Comparison of ENCODE assay signal across 8 cellular contexts in the genomic region with DNA sequence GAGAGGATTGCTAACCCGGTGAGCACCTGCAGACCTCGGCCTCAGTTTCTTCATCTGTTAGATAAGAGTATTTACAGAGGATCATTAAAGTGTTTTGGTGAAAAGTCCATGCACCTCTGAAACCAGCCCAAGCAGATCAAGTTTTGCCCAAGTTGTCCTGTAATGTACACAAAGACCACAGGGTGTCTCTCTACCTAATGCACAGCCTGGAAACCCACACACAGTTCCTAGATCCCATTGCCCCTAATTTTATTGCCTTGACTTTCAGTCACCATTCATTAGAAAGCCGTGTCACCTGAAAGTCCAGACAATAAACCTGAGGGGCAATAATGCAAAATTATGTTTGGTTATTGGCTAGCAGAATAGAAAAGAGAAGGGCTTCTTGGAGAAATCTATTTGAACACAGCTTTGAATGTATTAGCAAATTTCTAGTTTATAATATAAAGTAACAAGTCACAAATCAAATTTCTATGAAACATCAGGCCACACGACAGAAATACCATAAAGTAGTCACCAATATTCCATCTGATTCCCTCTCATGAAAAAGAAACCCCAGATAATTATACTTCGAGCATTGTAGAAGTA.
A peak's percentile ranks its signal among the peaks of the same experiment; 100 is the strongest.
DNase-seq lines count a peak whose midpoint lies in the region; ATAC-seq, FAIRE-seq and TF ChIP-seq lines count a peak whose summit lies in the region.

No MANE protein-coding gene starts in this region.

- no peak overlapping the region for H3K27ac Mint-ChIP-seq in activated naive CD8-positive, alpha-beta T cell treated with anti-CD3 and anti-CD28 coated beads, Interleukin-2, amount 10 ng/mL, durations not matched to agents 7 days and 5 days
- H3K27ac Mint-ChIP-seq in activated naive CD8-positive, alpha-beta T cell treated with anti-CD3 and anti-CD28 coated beads for 36 hours, result no peak overlapping the region
- peak overlapping the region in 1 of 3 experiments; percentile 22 for H3K27ac Mint-ChIP-seq in nephron

- H3K4me2 ChIP-seq in endothelial cell of umbilical vein (ENCODE audit: insufficient read depth, low read length), result no peak overlapping the region

- peaks cover 16% of the 10 kb centered on the region for H3K4me1 Mint-ChIP-seq in activated naive CD8-positive, alpha-beta T cell treated with anti-CD3 and anti-CD28 coated beads, Interleukin-2, amount 10 ng/mL, durations not matched to agents 7 days and 5 days
- peaks cover 47% of the 10 kb centered on the region for H3K4me1 Mint-ChIP-seq in activated naive CD8-positive, alpha-beta T cell treated with anti-CD3 and anti-CD28 coated beads for 36 hours
- peaks cover 44% of the 10 kb centered on the region for H3K4me1 Mint-ChIP-seq in nephron

- no peaks in the 10 kb centered on the region for H3K9me3 Mint-ChIP-seq in activated naive CD8-positive, alpha-beta T cell treated with anti-CD3 and anti-CD28 coated beads, Interleukin-2, amount 10 ng/mL, durations not matched to agents 7 days and 5 days
- no peaks in the 10 kb centered on the region for H3K9me3 Mint-ChIP-seq in activated naive CD8-positive, alpha-beta T cell treated with anti-CD3 and anti-CD28 coated beads for 36 hours
- H3K9me3 Mint-ChIP-seq in nephron, result no peaks in the 10 kb centered on the region

- H3K36me3 Mint-ChIP-seq in activated naive CD8-positive, alpha-beta T cell treated with anti-CD3 and anti-CD28 coated beads, Interleukin-2, amount 10 ng/mL, durations not matched to agents 7 days and 5 days, result peaks cover 20% of the 10 kb centered on the region
- H3K36me3 Mint-ChIP-seq in activated naive CD8-positive, alpha-beta T cell treated with anti-CD3 and anti-CD28 coated beads for 36 hours, result peaks cover 25% of the 10 kb centered on the region
- H3K36me3 Mint-ChIP-seq in nephron (ENCODE audit: low read depth), result peaks cover 4% of the 10 kb centered on the region

- no peaks in the 10 kb centered on the region for H3K79me2 ChIP-seq in endothelial cell of umbilical vein (ENCODE audit: control insufficient read depth, insufficient read depth, low read length)

- no peak overlapping the region for H3K9ac ChIP-seq in endothelial cell of umbilical vein (replicated peaks; ENCODE audit: extremely low read depth, insufficient read depth, low read length)

- no peak overlapping the region for H3K27ac ChIP-seq in endothelial cell of umbilical vein (ENCODE audit: insufficient read depth, low read depth, low read length)

- no peaks in the 10 kb centered on the region for H3K27me3 ChIP-seq in endothelial cell of umbilical vein (ENCODE audit: control insufficient read depth in 2 of 2, insufficient read depth in 2 of 2, low read length in 2 of 2)

- peak; percentile 63 for FAIRE-seq in endothelial cell of umbilical vein (lab: Jason Lieb, UNC)

- POLR2A ChIA-PET in activated naive CD8-positive, alpha-beta T cell treated with anti-CD3 and anti-CD28 coated beads, Interleukin-2, amount 10 ng/mL, durations not matched to agents 7 days and 5 days (lab: Charles Lee), result no interaction called here
- POLR2A ChIA-PET in endothelial cell of umbilical vein (lab: Charles Lee), result no interaction called here

- no peak for TF ChIP-seq POLR2A in endothelial cell of umbilical vein (IDR thresholded peaks at IDR 0.05; ENCODE audit: low read depth, low read length)

- no peak for DNase-seq in activated naive CD8-positive, alpha-beta T cell treated with anti-CD3 and anti-CD28 coated beads, Interleukin-2, amount 10 ng/mL, durations not matched to agents 7 days and 5 days
- DNase-seq in activated naive CD8-positive, alpha-beta T cell treated with anti-CD3 and anti-CD28 coated beads for 36 hours, result no peak
- peak; percentile 44 for DNase-seq in OCI-M1 (lab: John Stamatoyannopoulos, UW)
- DNase-seq in endothelial cell of umbilical vein (ENCODE audit: low read depth, low spot score), result peak; percentile 67
- DNase-seq in NK-92 treated with Interleukin-12 subunit alpha and Interleukin-12 subunit beta, amount 100 ng/mL, for 24 hours (lab: John Stamatoyannopoulos, UW), result no peak

- H2AFZ ChIP-seq in endothelial cell of umbilical vein (ENCODE audit: low read depth, low read length), result no peak overlapping the region

- dilution Hi-C loops in endothelial cell of umbilical vein (cut with MboI; ENCODE audit: extremely low pct_ligation_motif_present, low sequenced_read_pairs), result no loop called here

- peaks cover 0 to 3% of the 10 kb centered on the region in 2 experiments for H3K36me3 ChIP-seq in endothelial cell of umbilical vein (ENCODE audit: control insufficient read depth in 2 of 2, extremely low read depth in 1 of 2, insufficient read depth in 2 of 2, low read length in 2 of 2)

- no peak overlapping the region for H3K4me3 ChIP-seq in endothelial cell of umbilical vein (replicated peaks in 1 of 3; ENCODE audit: insufficient read depth in 1 of 3, low read depth in 1 of 3, low read length in 3 of 3)

- no TSS peak for BruUV-seq in endothelial cell of umbilical vein (replicated peaks; lab: Mats Ljungman, UMichigan)

- H3K4me1 ChIP-seq in endothelial cell of umbilical vein (ENCODE audit: control insufficient read depth, extremely low read depth, insufficient read depth, low read length), result peaks cover 43% of the 10 kb centered on the region

- no peaks in the 10 kb centered on the region for H3K27me3 Mint-ChIP-seq in activated naive CD8-positive, alpha-beta T cell treated with anti-CD3 and anti-CD28 coated beads, Interleukin-2, amount 10 ng/mL, durations not matched to agents 7 days and 5 days
- no peaks in the 10 kb centered on the region for H3K27me3 Mint-ChIP-seq in activated naive CD8-positive, alpha-beta T cell treated with anti-CD3 and anti-CD28 coated beads for 36 hours
- peaks cover 4% of the 10 kb centered on the region for H3K27me3 Mint-ChIP-seq in nephron (ENCODE audit: low read depth)

- intact Hi-C loops in endothelial cell of umbilical vein (cut with micrococcal nuclease), result loop anchor here (1.0 kb wide), 3 partner anchors 97 to 380 kb away; a partner anchor contains a TSS

- CTCF ChIA-PET in endothelial cell of umbilical vein (lab: Charles Lee), result interaction anchor here (0.6 to 5.8 kb wide), 19 partner anchors 14 to 646 kb away, joined by 3 to 38 read pairs (median 4); a partner anchor contains a TSS

- H4K20me1 ChIP-seq in endothelial cell of umbilical vein (replicated peaks; ENCODE audit: control insufficient read depth, extremely low read depth, insufficient read depth, low read length), result no peaks in the 10 kb centered on the region

- TF ChIP-seq CTCF in endothelial cell of umbilical vein (IDR thresholded peaks at IDR 0.05; ENCODE audit: extremely low read depth in 1 of 2, insufficient read depth in 1 of 2, low read depth in 1 of 2, low read length in 2 of 2), result peak; percentile 61 to 69
- peak; percentile 66 to 79 (median 66) for TF ChIP-seq CTCF in nephron (IDR thresholded peaks at IDR 0.05; ENCODE audit: unreplicated experiment in 3 of 3)

- no peak overlapping the region for H3K4me3 Mint-ChIP-seq in activated naive CD8-positive, alpha-beta T cell treated with anti-CD3 and anti-CD28 coated beads, Interleukin-2, amount 10 ng/mL, durations not matched to agents 7 days and 5 days
- no peak overlapping the region for H3K4me3 Mint-ChIP-seq in activated naive CD8-positive, alpha-beta T cell treated with anti-CD3 and anti-CD28 coated beads for 36 hours
- H3K4me3 Mint-ChIP-seq in nephron, result no peak overlapping the region

- ATAC-seq in activated naive CD8-positive, alpha-beta T cell treated with anti-CD3 and anti-CD28 coated beads, Interleukin-2, amount 10 ng/mL, durations not matched to agents 7 days and 5 days (ENCODE audit: low read depth), result peak; percentile 53
- ATAC-seq in HG03565 (IDR thresholded peaks at IDR 0.05; ENCODE audit: unreplicated experiment), result peak; percentile 29
- no peak for ATAC-seq in HG03097 (IDR thresholded peaks at IDR 0.05; ENCODE audit: low FRiP score, unreplicated experiment)

- H3K9me3 ChIP-seq in endothelial cell of umbilical vein (replicated peaks; ENCODE audit: control insufficient read depth, insufficient read depth, low read length), result no peaks in the 10 kb centered on the region

- H3K9me1 ChIP-seq in endothelial cell of umbilical vein (replicated peaks; ENCODE audit: control insufficient read depth, extremely low read depth, insufficient read depth, low read length), result no peaks in the 10 kb centered on the region

TF ChIP-seq in endothelial cell of umbilical vein, 7 proteins besides CTCF, POLR2A, EP300 and RAD21:
- TF ChIP-seq MYC (IDR thresholded peaks at IDR 0.05; ENCODE audit: low read depth, low read length) (no peak), POLR2AphosphoS5 (IDR thresholded peaks at IDR 0.05; ENCODE audit: insufficient read depth, low read depth, low read length) (no peak), GATA2 (IDR thresholded peaks at IDR 0.05; ENCODE audit: insufficient read depth, insufficient read length, low read depth, low read length) (no peak), EZH2 (IDR thresholded peaks at IDR 0.05; ENCODE audit: borderline replicate concordance, low read depth, low read length, severe bottlenecking) (no peak), JUN (IDR thresholded peaks at IDR 0.05; ENCODE audit: borderline replicate concordance, insufficient read depth, insufficient read length, low read depth) (no peak), FOS (IDR thresholded peaks at IDR 0.05; ENCODE audit: borderline replicate concordance, insufficient read depth, low read length) (no peak)
- TF ChIP-seq, protein P1, sequence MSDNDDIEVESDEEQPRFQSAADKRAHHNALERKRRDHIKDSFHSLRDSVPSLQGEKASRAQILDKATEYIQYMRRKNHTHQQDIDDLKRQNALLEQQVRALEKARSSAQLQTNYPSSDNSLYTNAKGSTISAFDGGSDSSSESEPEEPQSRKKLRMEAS (IDR thresholded peaks at IDR 0.05; ENCODE audit: insufficient read depth, insufficient read length), result no peak

Comparison
In these comparisons a context has a peak if more than half of its experiments do, and no peak if none do; other contexts are left out.
1. DNase-seq: peak in OCI-M1 (single experiment) and endothelial cell of umbilical vein (single experiment); none in activated naive CD8-positive, alpha-beta T cell treated with anti-CD3 and anti-CD28 coated beads, Interleukin-2, amount 10 ng/mL, durations not matched to agents 7 days and 5 days (single experiment), activated naive CD8-positive, alpha-beta T cell treated with anti-CD3 and anti-CD28 coated beads for 36 hours (single experiment) and NK-92 treated with Interleukin-12 subunit alpha and Interleukin-12 subunit beta, amount 100 ng/mL, for 24 hours (single experiment).